In genomic region chr14:69922198-69922597, GRCh38 we compare ENCODE assay signal across 21 cellular contexts. TPM values are rescaled to one million over a fixed set of nuclear protein-coding genes. Genes with fewer than 3 reads are reported as not detected.
"Had no signal": no experiment of that assay in that cellular context is flagged by ENCODE, and none has a peak within 500 bp of the region (broad histone marks: within the 10 kb centered on the region; RNA-seq: fewer than 3 reads in every experiment).

No MANE protein-coding gene starts in this region.

- ATAC-seq: esophagus mucosa; heart left ventricle; left colon; natural killer cell; psoas muscle; sciatic nerve; stimulated activated memory B cell treated with anti-CD40 and anti-IgM and Interleukin-4, amounts not matched to agents 10 μg/mL and 1 μg/mL and 100 μg/mL, for 72 hours had no signal

- H3K27me3 ChIP-seq: ovary, upper lobe of left lung had no signal

- H3K27ac ChIP-seq: heart left ventricle, ovary, psoas muscle, spleen, thoracic aorta, upper lobe of left lung had no signal

- DNase-seq: effector memory CD4-positive, alpha-beta T cell; heart left ventricle; hippocampal formation; left colon; natural killer cell; nucleus accumbens; psoas muscle; retina; spleen; stimulated activated CD4-positive, alpha-beta T cell treated with anti-CD3 and anti-CD28 coated beads, Interleukin-15, amount 100 ng/mL, for 24 hours; stimulated activated CD4-positive, alpha-beta T cell treated with anti-CD3 and anti-CD28 coated beads, Interleukin-1b, Interleukin-23, amount 100 ng/mL, for 48 hours; stimulated activated CD4-positive, alpha-beta T cell treated with anti-CD3 and anti-CD28 coated beads, Interleukin-4, amount 100 ng/mL, for 24 hours; upper lobe of left lung had no signal

- H3K4me1 ChIP-seq: heart left ventricle, psoas muscle, spleen, upper lobe of left lung had no signal

- H3K36me3 ChIP-seq: heart left ventricle, ovary, spleen, thoracic aorta, upper lobe of left lung had no signal

- H3K9me3 ChIP-seq: heart left ventricle, ovary, psoas muscle, spleen, thoracic aorta, upper lobe of left lung had no signal

- FAIRE-seq: endometrium, frontal cortex had no signal

- H3K4me3 ChIP-seq: heart left ventricle, ovary, psoas muscle, spleen, thoracic aorta, upper lobe of left lung had no signal

RNA-seq across cellular contexts. Expression of gene SMOC1, which starts 43.0 kb away (rescaled TPM):
- total RNA-seq: fibroblast of lung, natural killer cell had no signal
